8 cellular contexts compared by ENCODE assay signal in genomic region chr6:56593801-56594318, GRCh38.
A peak's percentile ranks its signal among the peaks of the same experiment; 100 is the strongest.
DNase-seq lines count a peak whose midpoint lies in the region; ATAC-seq and TF ChIP-seq lines count a peak whose summit lies in the region.

No MANE protein-coding gene starts in this region.

- no peak overlapping the region for H3K4me3 Mint-ChIP-seq in nephron progenitor cell

- H3K4me3 ChIP-seq in GM12875 (ENCODE audit: low read depth, low read length) = no peak overlapping the region
- H3K4me3 ChIP-seq in adipocyte (ENCODE audit: low read length) = peak overlapping the region; percentile 51

- peaks cover 33% of the 10 kb centered on the region for H3K4me1 ChIP-seq in adipocyte (ENCODE audit: control insufficient read depth, insufficient read depth, low read length)

- peaks cover 15% of the 10 kb centered on the region for H3K36me3 Mint-ChIP-seq in nephron progenitor cell (ENCODE audit: low read depth)

- DNase-seq in adipocyte (ENCODE audit: low read depth) (peak; percentile 54), nephron progenitor cell (no peak), NCI-H1436 treated with DMSO at 0.1 percent for 48 hours (lab: John Stamatoyannopoulos, UW) (no peak), OCI-M1 (lab: John Stamatoyannopoulos, UW) (no peak)
- no peak for DNase-seq in central memory CD4-positive, alpha-beta T cell

- peak overlapping the region; percentile 40 for H3K9ac ChIP-seq in adipocyte (ENCODE audit: low read length)

- no peaks in the 10 kb centered on the region for H3K9me3 Mint-ChIP-seq in nephron progenitor cell

- no peak overlapping the region for H3K27ac Mint-ChIP-seq in nephron progenitor cell

- H3K4me1 Mint-ChIP-seq in nephron progenitor cell = peaks cover 6% of the 10 kb centered on the region

- no peaks in the 10 kb centered on the region for H3K9me3 ChIP-seq in adipocyte (ENCODE audit: control insufficient read depth, low read length)

- TF ChIP-seq CTCF in GM12875 (IDR thresholded peaks at IDR 0.05; ENCODE audit: borderline replicate concordance, insufficient read depth, low read depth, low read length) = peak; percentile 13; the same call in 1 of the 2 replicates
- TF ChIP-seq CTCF in nephron progenitor cell (IDR thresholded peaks at IDR 0.05) = no peak

- H3K36me3 ChIP-seq in adipocyte (ENCODE audit: control insufficient read depth, insufficient read depth, low read length, severe bottlenecking) = peaks cover 55% of the 10 kb centered on the region

- no peaks in the 10 kb centered on the region for H3K27me3 Mint-ChIP-seq in nephron progenitor cell (ENCODE audit: low read depth, poor library complexity)

- ATAC-seq in GM19467 (IDR thresholded peaks at IDR 0.05; ENCODE audit: unreplicated experiment) = peak; percentile 96
- peak; percentile 95 for ATAC-seq in HG03439 (IDR thresholded peaks at IDR 0.05; ENCODE audit: unreplicated experiment)

- H3K27me3 ChIP-seq in adipocyte (replicated peaks; ENCODE audit: control insufficient read depth, insufficient read depth, low read length) = no peaks in the 10 kb centered on the region
